In genomic region chr3:168024537-168024941, GRCh38 we compare ENCODE assay signal across 8 cellular contexts.
DNase-seq lines count a peak whose midpoint lies in the region.

No MANE protein-coding gene starts in this region.

- intact Hi-C loops in activated T-helper 2 cell treated with anti-CD3 and anti-CD28 coated beads, Interferon-gamma antibody, Interleukin-2, Interleukin-4, amounts not matched to agents 10 μg/mL and 5 μg/mL and 100 μg/mL, durations not matched to agents 14 hours and 24 hours and 36 hours (cut with micrococcal nuclease): loop anchor here (1.0 to 10.0 kb wide), 4 partner anchors 21 to 290 kb away; partner anchors contain the start of genes GOLIM4, PDCD10 and SERPINI1

- H3K27ac Mint-ChIP-seq in activated CD4-positive, alpha-beta T cell treated with anti-CD3 and anti-CD28 coated beads, Interleukin-2, amount 10 ng/mL, durations not matched to agents 7 days and 5 days: peak overlapping the region; percentile 39
- peak overlapping the region; percentile 97 for H3K27ac Mint-ChIP-seq in activated T-helper 2 cell treated with anti-CD3 and anti-CD28 coated beads, Interferon-gamma antibody, Interleukin-2, Interleukin-4, amounts not matched to agents 10 μg/mL and 5 μg/mL and 100 μg/mL, durations not matched to agents 14 hours and 24 hours and 36 hours

- CTCF ChIA-PET in activated CD4-positive, alpha-beta T cell treated with anti-CD3 and anti-CD28 coated beads, Interleukin-2, amount 10 ng/mL, durations not matched to agents 7 days and 5 days (lab: Charles Lee): no interaction called here

- peaks cover 28% of the 10 kb centered on the region for H3K4me1 Mint-ChIP-seq in activated CD4-positive, alpha-beta T cell treated with anti-CD3 and anti-CD28 coated beads, Interleukin-2, amount 10 ng/mL, durations not matched to agents 7 days and 5 days
- peaks cover 55% of the 10 kb centered on the region for H3K4me1 Mint-ChIP-seq in activated T-helper 2 cell treated with anti-CD3 and anti-CD28 coated beads, Interferon-gamma antibody, Interleukin-2, Interleukin-4, amounts not matched to agents 10 μg/mL and 5 μg/mL and 100 μg/mL, durations not matched to agents 14 hours and 24 hours and 36 hours (ENCODE audit: low read depth)

- POLR2A ChIA-PET in activated CD4-positive, alpha-beta T cell treated with anti-CD3 and anti-CD28 coated beads, Interleukin-2, amount 10 ng/mL, durations not matched to agents 7 days and 5 days (lab: Charles Lee): no interaction called here

- H3K9me3 Mint-ChIP-seq in activated CD4-positive, alpha-beta T cell treated with anti-CD3 and anti-CD28 coated beads, Interleukin-2, amount 10 ng/mL, durations not matched to agents 7 days and 5 days: no peaks in the 10 kb centered on the region
- no peaks in the 10 kb centered on the region for H3K9me3 Mint-ChIP-seq in activated T-helper 2 cell treated with anti-CD3 and anti-CD28 coated beads, Interferon-gamma antibody, Interleukin-2, Interleukin-4, amounts not matched to agents 10 μg/mL and 5 μg/mL and 100 μg/mL, durations not matched to agents 14 hours and 24 hours and 36 hours

- no peak overlapping the region for H3K4me3 Mint-ChIP-seq in activated CD4-positive, alpha-beta T cell treated with anti-CD3 and anti-CD28 coated beads, Interleukin-2, amount 10 ng/mL, durations not matched to agents 7 days and 5 days
- peak overlapping the region; percentile 49 for H3K4me3 Mint-ChIP-seq in activated T-helper 2 cell treated with anti-CD3 and anti-CD28 coated beads, Interferon-gamma antibody, Interleukin-2, Interleukin-4, amounts not matched to agents 10 μg/mL and 5 μg/mL and 100 μg/mL, durations not matched to agents 14 hours and 24 hours and 36 hours (ENCODE audit: low read depth)

- no peaks in the 10 kb centered on the region for H3K36me3 Mint-ChIP-seq in activated CD4-positive, alpha-beta T cell treated with anti-CD3 and anti-CD28 coated beads, Interleukin-2, amount 10 ng/mL, durations not matched to agents 7 days and 5 days (ENCODE audit: low read depth)
- H3K36me3 Mint-ChIP-seq in activated T-helper 2 cell treated with anti-CD3 and anti-CD28 coated beads, Interferon-gamma antibody, Interleukin-2, Interleukin-4, amounts not matched to agents 10 μg/mL and 5 μg/mL and 100 μg/mL, durations not matched to agents 14 hours and 24 hours and 36 hours (ENCODE audit: low read depth): peaks cover 68% of the 10 kb centered on the region

- no peaks in the 10 kb centered on the region for H3K27me3 Mint-ChIP-seq in activated CD4-positive, alpha-beta T cell treated with anti-CD3 and anti-CD28 coated beads, Interleukin-2, amount 10 ng/mL, durations not matched to agents 7 days and 5 days
- no peaks in the 10 kb centered on the region for H3K27me3 Mint-ChIP-seq in activated T-helper 2 cell treated with anti-CD3 and anti-CD28 coated beads, Interferon-gamma antibody, Interleukin-2, Interleukin-4, amounts not matched to agents 10 μg/mL and 5 μg/mL and 100 μg/mL, durations not matched to agents 14 hours and 24 hours and 36 hours (ENCODE audit: low read depth)

- DNase-seq in activated CD4-positive, alpha-beta T cell treated with anti-CD3 and anti-CD28 coated beads, Interleukin-2, amount 10 ng/mL, durations not matched to agents 7 days and 5 days: peak; percentile 23
- no peak for DNase-seq in activated CD4-positive, alpha-beta T cell treated with anti-CD3 and anti-CD28 coated beads for 4 hours
- peak; percentile 97 for DNase-seq in NCI-H146 (lab: John Stamatoyannopoulos, UW)
- DNase-seq in activated T-helper 2 cell treated with anti-CD3 and anti-CD28 coated beads, Interferon-gamma antibody, Interleukin-2, Interleukin-4, amounts not matched to agents 10 μg/mL and 5 μg/mL and 100 μg/mL, durations not matched to agents 14 hours and 24 hours and 36 hours (ENCODE audit: low spot score): peak; percentile 10
- peak; percentile 63 for DNase-seq in kidney tubule cell (ENCODE audit: low spot score)
- no peak for DNase-seq in activated effector memory CD4-positive, alpha-beta T cell treated with anti-CD3 and anti-CD28 coated beads, Interleukin-2, amount 50 U/mL, for 16 hours
- DNase-seq in NCI-H1694 (lab: John Stamatoyannopoulos, UW): no peak
- no peak for DNase-seq in NK-92 (lab: John Stamatoyannopoulos, UW; ENCODE audit: unreplicated experiment)

Comparison
In these comparisons a context has a peak if more than half of its experiments do, and no peak if none do; other contexts are left out.
1. DNase-seq: peak in activated CD4-positive, alpha-beta T cell treated with anti-CD3 and anti-CD28 coated beads, Interleukin-2, amount 10 ng/mL, durations not matched to agents 7 days and 5 days (single experiment), NCI-H146 (single experiment), activated T-helper 2 cell treated with anti-CD3 and anti-CD28 coated beads, Interferon-gamma antibody, Interleukin-2, Interleukin-4, amounts not matched to agents 10 μg/mL and 5 μg/mL and 100 μg/mL, durations not matched to agents 14 hours and 24 hours and 36 hours (single experiment) and kidney tubule cell (single experiment); none in activated CD4-positive, alpha-beta T cell treated with anti-CD3 and anti-CD28 coated beads for 4 hours (0 of 2), activated effector memory CD4-positive, alpha-beta T cell treated with anti-CD3 and anti-CD28 coated beads, Interleukin-2, amount 50 U/mL, for 16 hours (single experiment), NCI-H1694 (single experiment) and NK-92 (single experiment).